ENCODE assay signal across 5 cellular contexts in genomic region chr7:99654626-99655025, GRCh38. TPM values are rescaled to one million over a fixed set of nuclear protein-coding genes. Genes with fewer than 3 reads are reported as not detected.
"Had no signal": no experiment of that assay in that cellular context is flagged by ENCODE, and none has a peak within 500 bp of the region (broad histone marks: within the 10 kb centered on the region; RNA-seq: fewer than 3 reads in every experiment).

No MANE protein-coding gene starts in this region.

RNA-seq across cellular contexts. Expression of gene CYP3A5, which starts 25.2 kb away (rescaled TPM):
- total RNA-seq: GM23248, GM23338, H1, H4, H9 had no signal

RNA-seq across cellular contexts. Expression of gene TMEM225B, which starts 56.6 kb away (rescaled TPM):
- total RNA-seq: GM23248, GM23338, H1, H9 had no signal
